In genomic region chr7:596819-597182, GRCh38 we compare ENCODE assay signal across 24 cellular contexts.
A peak's percentile ranks its signal among the peaks of the same experiment; 100 is the strongest.
DNase-seq lines count a peak whose midpoint lies in the region; ATAC-seq and TF ChIP-seq lines count a peak whose summit lies in the region.
"Had no signal": no experiment of that assay in that cellular context is flagged by ENCODE, and none has a peak within 500 bp of the region (broad histone marks: within the 10 kb centered on the region; RNA-seq: fewer than 3 reads in every experiment).

No MANE protein-coding gene starts in this region.

- ATAC-seq in GM21360 (IDR thresholded peaks at IDR 0.05; ENCODE audit: unreplicated experiment): no peak
- no peak for ATAC-seq in naive thymus-derived CD8-positive, alpha-beta T cell
- ATAC-seq: activated T-cell treated with anti-CD3 and anti-CD28 coated beads, Interleukin-2, amount 50 U/mL, for 72 hours; K562 had no signal

- in situ Hi-C loops in HAP-1 (cut with MboI; ENCODE audit: low sequenced_read_pairs): no loop called here

- peak; percentile 87 for DNase-seq in Ammon's horn (ENCODE audit: low spot score)
- DNase-seq in HAP-1 (ENCODE audit: low spot score in 2 of 2): peak; percentile 74 to 79
- peak; percentile 0 for DNase-seq in glutamatergic neuron
- DNase-seq in nucleus accumbens (lab: John Stamatoyannopoulos, UW): peak in 46 of 56 donors; percentile 17 to 82 (median 51)
- DNase-seq in naive thymus-derived CD8-positive, alpha-beta T cell: no peak
- no peak for DNase-seq in dermis blood vessel endothelial cell
- no peak for DNase-seq in iPS-NIHi11 (ENCODE audit: low spot score)
- DNase-seq: activated CD4-positive, alpha-beta T cell treated with anti-CD3 and anti-CD28 coated beads, Interleukin-2, amount 50 U/mL, for 1 hour; activated naive CD4-positive, alpha-beta T cell treated with anti-CD3 and anti-CD28 coated beads, Interleukin-2, amount 10 ng/mL, durations not matched to agents 7 days and 5 days; activated T-cell treated with anti-CD3 and anti-CD28 coated beads, Interleukin-2, amount 50 U/mL, for 72 hours; Calu3; DMS79 treated with DMSO at 0.1 percent for 48 hours; kidney glomerular epithelial cell; NCI-H1092 treated with DMSO at 0.1 percent for 48 hours; NCI-H187 treated with DMSO at 0.1 percent for 48 hours; NCI-H526 treated with DMSO at 0.1 percent for 48 hours; SJCRH30; stimulated activated CD8-positive, alpha-beta memory T cell treated with anti-CD3 and anti-CD28 coated beads, Interleukin-4, amount 100 ng/mL, for 48 hours; upper lobe of left lung had no signal

- no peaks in the 10 kb centered on the region for H3K9me3 ChIP-seq in HAP-1
- H3K9me3 ChIP-seq: SJCRH30, upper lobe of left lung had no signal

- H3K4me3 ChIP-seq in HAP-1: no peak overlapping the region
- H3K4me3 ChIP-seq: K562, lung, SJCRH30, skin epidermis, upper lobe of left lung had no signal

- H3K4me1 Mint-ChIP-seq in glutamatergic neuron (ENCODE audit: low read depth, unreplicated experiment): no peaks in the 10 kb centered on the region
- peaks cover 16 to 56% (median 41%) of the 10 kb centered on the region in 4 donors for H3K4me1 Mint-ChIP-seq in naive thymus-derived CD8-positive, alpha-beta T cell

- POLR2A ChIA-PET in naive thymus-derived CD8-positive, alpha-beta T cell (lab: Charles Lee): no interaction called here

- peaks cover 10% of the 10 kb centered on the region for H3K4me1 ChIP-seq in HAP-1
- H3K4me1 ChIP-seq: SJCRH30 had no signal

- H3K36me3 ChIP-seq in HAP-1 (replicated peaks): no peaks in the 10 kb centered on the region
- H3K36me3 ChIP-seq: SJCRH30 had no signal

- no peak overlapping the region for H3K4me3 Mint-ChIP-seq in glutamatergic neuron (ENCODE audit: unreplicated experiment)
- peak overlapping the region in 1 of 10 donors; percentile 29 for H3K4me3 Mint-ChIP-seq in naive thymus-derived CD8-positive, alpha-beta T cell
- H3K4me3 Mint-ChIP-seq: activated naive CD4-positive, alpha-beta T cell treated with anti-CD3 and anti-CD28 coated beads, Interleukin-2, amount 10 ng/mL, durations not matched to agents 7 days and 5 days; activated T-cell treated with anti-CD3 and anti-CD28 coated beads, Interleukin-2, amount 50 U/mL, for 72 hours; central memory CD8-positive, alpha-beta T cell had no signal

- H3K27ac Mint-ChIP-seq in glutamatergic neuron (ENCODE audit: unreplicated experiment): no peak overlapping the region
- H3K27ac Mint-ChIP-seq in naive thymus-derived CD8-positive, alpha-beta T cell: peak overlapping the region in 4 of 10 donors; percentile 8 to 75 (median 54)
- H3K27ac Mint-ChIP-seq: activated naive CD4-positive, alpha-beta T cell treated with anti-CD3 and anti-CD28 coated beads, Interleukin-2, amount 10 ng/mL, durations not matched to agents 7 days and 5 days; activated T-cell treated with anti-CD3 and anti-CD28 coated beads, Interleukin-2, amount 50 U/mL, for 72 hours had no signal

- no peaks in the 10 kb centered on the region for H3K27me3 ChIP-seq in HAP-1 (ENCODE audit: low read depth)
- H3K27me3 ChIP-seq: SJCRH30, upper lobe of left lung had no signal

- peaks cover 5% of the 10 kb centered on the region for H3K27me3 Mint-ChIP-seq in glutamatergic neuron (ENCODE audit: unreplicated experiment)
- H3K27me3 Mint-ChIP-seq in naive thymus-derived CD8-positive, alpha-beta T cell: no peaks in the 10 kb centered on the region
- H3K27me3 Mint-ChIP-seq: activated naive CD4-positive, alpha-beta T cell treated with anti-CD3 and anti-CD28 coated beads, Interleukin-2, amount 10 ng/mL, durations not matched to agents 7 days and 5 days; central memory CD8-positive, alpha-beta T cell had no signal

- TF ChIP-seq CTCF in glutamatergic neuron (IDR thresholded peaks at IDR 0.05; ENCODE audit: partially characterized antibody, unreplicated experiment): no peak

- peaks cover 3% of the 10 kb centered on the region for H3K9me3 Mint-ChIP-seq in glutamatergic neuron (ENCODE audit: unreplicated experiment)
- no peaks in the 10 kb centered on the region for H3K9me3 Mint-ChIP-seq in naive thymus-derived CD8-positive, alpha-beta T cell
- H3K9me3 Mint-ChIP-seq: activated T-cell treated with anti-CD3 and anti-CD28 coated beads, Interleukin-2, amount 50 U/mL, for 72 hours; central memory CD8-positive, alpha-beta T cell had no signal

- H3K36me3 Mint-ChIP-seq in glutamatergic neuron (ENCODE audit: unreplicated experiment): no peaks in the 10 kb centered on the region
- peaks cover 0 to 9% (median 7%) of the 10 kb centered on the region in 3 donors for H3K36me3 Mint-ChIP-seq in naive thymus-derived CD8-positive, alpha-beta T cell

Comparison
In these comparisons a context has a peak if more than half of its experiments do, and no peak if none do; other contexts are left out.
1. DNase-seq: peak in Ammon's horn (single experiment), HAP-1 (2 of 2), glutamatergic neuron (single experiment) and nucleus accumbens (46 of 56); none in naive thymus-derived CD8-positive, alpha-beta T cell (0 of 10), dermis blood vessel endothelial cell (single experiment) and iPS-NIHi11 (single experiment).